In genomic region chr1:1290238-1290731, GRCh38 we compare ENCODE assay signal across 10 cellular contexts. TPM values are rescaled to one million over a fixed set of nuclear protein-coding genes. Genes with fewer than 3 reads are reported as not detected.
DNase-seq lines count a peak whose midpoint lies in the region; ATAC-seq, FAIRE-seq and TF ChIP-seq lines count a peak whose summit lies in the region.
"Had no signal": no experiment of that assay in that cellular context is flagged by ENCODE, and none has a peak within 500 bp of the region (broad histone marks: within the 10 kb centered on the region; RNA-seq: fewer than 3 reads in every experiment).

No MANE protein-coding gene starts in this region.

- CTCF ChIA-PET in activated CD8-positive, alpha-beta T cell treated with anti-CD3 and anti-CD28 coated beads for 36 hours (lab: Charles Lee), result interaction anchor here (0.9 to 3.2 kb wide), 6 partner anchors 12 to 306 kb away, joined by 3 to 37 read pairs (median 10); no protein-coding TSS in a partner anchor

- POLR2A ChIA-PET in activated CD8-positive, alpha-beta T cell treated with anti-CD3 and anti-CD28 coated beads for 36 hours (lab: Charles Lee), result interaction anchor here (0.6 kb wide), 1 partner anchor 333 kb away, joined by 3 read pairs; no protein-coding TSS in a partner anchor

- no peak overlapping the region for H3K27ac Mint-ChIP-seq in activated CD8-positive, alpha-beta T cell treated with anti-CD3 and anti-CD28 coated beads for 36 hours

- H3K4me3 ChIP-seq in neural cell (ENCODE audit: low read length), result no peak overlapping the region
- H3K4me3 ChIP-seq: skin epidermis had no signal

- no peak overlapping the region for H3K4me3 Mint-ChIP-seq in activated CD8-positive, alpha-beta T cell treated with anti-CD3 and anti-CD28 coated beads for 36 hours

- no peak overlapping the region for H3K4me2 ChIP-seq in neural cell (ENCODE audit: low read length)

- no peaks in the 10 kb centered on the region for H3K27me3 ChIP-seq in neural cell (ENCODE audit: insufficient read depth, low read depth, low read length)

- intact Hi-C loops in activated CD8-positive, alpha-beta T cell treated with anti-CD3 and anti-CD28 coated beads for 36 hours (cut with micrococcal nuclease), result no loop called here

- peaks cover 2% of the 10 kb centered on the region for H3K4me1 Mint-ChIP-seq in activated CD8-positive, alpha-beta T cell treated with anti-CD3 and anti-CD28 coated beads for 36 hours (ENCODE audit: low read depth)

- no peaks in the 10 kb centered on the region for H3K27me3 Mint-ChIP-seq in activated CD8-positive, alpha-beta T cell treated with anti-CD3 and anti-CD28 coated beads for 36 hours

- H3K79me2 ChIP-seq in neural cell (replicated peaks; ENCODE audit: insufficient read depth, low read length), result no peaks in the 10 kb centered on the region

- peak; percentile 83 for DNase-seq in DMS 273 (lab: John Stamatoyannopoulos, UW; ENCODE audit: unreplicated experiment)
- no peak for DNase-seq in DMS 273 treated with DMSO at 0.1 percent for 48 hours (lab: John Stamatoyannopoulos, UW)
- DNase-seq in NCI-H2227 treated with DMSO at 0.1 percent for 48 hours (lab: John Stamatoyannopoulos, UW), result peak; percentile 12
- DNase-seq in activated CD8-positive, alpha-beta T cell treated with anti-CD3 and anti-CD28 coated beads for 36 hours, result peak; percentile 76
- DNase-seq in epidermal melanocyte (ENCODE audit: insufficient read length, low spot score), result peak; percentile 76
- DNase-seq in NCI-H128 (lab: John Stamatoyannopoulos, UW; ENCODE audit: unreplicated experiment), result no peak
- no peak for DNase-seq in RCC 7860 (ENCODE audit: low spot score)

- H4K20me1 ChIP-seq in neural cell (ENCODE audit: insufficient read depth), result no peaks in the 10 kb centered on the region

- H3K9me3 ChIP-seq in neural cell (ENCODE audit: low read length), result no peaks in the 10 kb centered on the region

- H2AFZ ChIP-seq in neural cell (ENCODE audit: low read depth, low read length), result no peak overlapping the region

- no peaks in the 10 kb centered on the region for H3K36me3 Mint-ChIP-seq in activated CD8-positive, alpha-beta T cell treated with anti-CD3 and anti-CD28 coated beads for 36 hours (ENCODE audit: low read depth)

- peak; percentile 20 for TF ChIP-seq RAD21 in neural cell (conservative IDR thresholded peaks at IDR 0.05)

- no peak overlapping the region for H3K27ac ChIP-seq in neural cell (ENCODE audit: low read length)
- H3K27ac ChIP-seq: skin epidermis had no signal

- no peak for TF ChIP-seq EP300 in neural cell (conservative IDR thresholded peaks at IDR 0.05; ENCODE audit: poor library complexity, severe bottlenecking)

- no peaks in the 10 kb centered on the region for H3K9me2 ChIP-seq in neural cell (ENCODE audit: insufficient read depth, low read length)

- H3F3A ChIP-seq in neural cell (ENCODE audit: insufficient read depth, low read length, poor library complexity, severe bottlenecking), result no peaks in the 10 kb centered on the region

- ATAC-seq in activated CD8-positive, alpha-beta T cell treated with anti-CD3 and anti-CD28 coated beads for 36 hours, result peak; percentile 71

- no peaks in the 10 kb centered on the region for H3K36me3 ChIP-seq in neural cell (ENCODE audit: insufficient read depth, low read length)

- FAIRE-seq in RCC 7860 (lab: Jason Lieb, UNC), result no peak
- FAIRE-seq: A204.1 had no signal

- H3K9ac ChIP-seq in neural cell (ENCODE audit: low read length), result no peak overlapping the region

- peak; percentile 36 for TF ChIP-seq CTCF in activated CD8-positive, alpha-beta T cell treated with anti-CD3 and anti-CD28 coated beads for 36 hours (IDR thresholded peaks at IDR 0.05)
- peak; percentile 54 for TF ChIP-seq CTCF in neural cell (IDR thresholded peaks at IDR 0.05; ENCODE audit: poor library complexity, severe bottlenecking)

- H3K9me3 Mint-ChIP-seq in activated CD8-positive, alpha-beta T cell treated with anti-CD3 and anti-CD28 coated beads for 36 hours, result no peaks in the 10 kb centered on the region

TF ChIP-seq in neural cell, 6 proteins besides CTCF, POLR2A, EP300 and RAD21:
- TF ChIP-seq TAF1 (IDR thresholded peaks at IDR 0.05; ENCODE audit: low read depth) (no peak), SMC3 (conservative IDR thresholded peaks at IDR 0.05; ENCODE audit: poor library complexity) (peak; percentile 40), MXI1 (conservative IDR thresholded peaks at IDR 0.05; ENCODE audit: poor library complexity, severe bottlenecking) (no peak), POLR2AphosphoS5 (IDR thresholded peaks at IDR 0.05) (no peak), EZH2 (IDR thresholded peaks at IDR 0.05; ENCODE audit: borderline replicate concordance, insufficient read depth, low read length, poor library complexity, severe bottlenecking) (no peak)

RNA-seq across cellular contexts. Expression of gene SCNN1D, which starts 10.0 kb away (rescaled TPM):
- total RNA-seq in activated CD8-positive, alpha-beta T cell treated with anti-CD3 and anti-CD28 coated beads for 36 hours, result 1 to 10 TPM; 4.9 to 5.6 TPM
- polyA plus RNA-seq in neural cell, result 9.8 and 16.0 TPM in 2 replicates
- polyA minus RNA-seq in neural cell, result 2.0 and 4.4 TPM in 2 replicates

RNA-seq across cellular contexts. Expression of gene UBE2J2, which starts 16.6 kb away (rescaled TPM):
- total RNA-seq in activated CD8-positive, alpha-beta T cell treated with anti-CD3 and anti-CD28 coated beads for 36 hours, result 10 to 100 TPM; 52.3 to 59.2 TPM
- polyA plus RNA-seq in neural cell, result 76.5 and 79.7 TPM in 2 replicates
- 56.6 and 62.6 TPM in 2 replicates for polyA minus RNA-seq in neural cell

RNA-seq across cellular contexts. Expression of gene ACAP3, which starts 17.4 kb away (rescaled TPM):
- total RNA-seq in activated CD8-positive, alpha-beta T cell treated with anti-CD3 and anti-CD28 coated beads for 36 hours, result 10 to 100 TPM; 41.1 to 42.5 TPM
- 186 and 230 TPM in 2 replicates for polyA plus RNA-seq in neural cell
- 105 and 125 TPM in 2 replicates for polyA minus RNA-seq in neural cell

RNA-seq across cellular contexts. Expression of gene PUSL1, which starts 18.1 kb away (rescaled TPM):
- total RNA-seq in activated CD8-positive, alpha-beta T cell treated with anti-CD3 and anti-CD28 coated beads for 36 hours, result 10 to 100 TPM; 23.9 to 25.4 TPM
- polyA plus RNA-seq in neural cell, result 25.0 and 36.8 TPM in 2 replicates
- 21.9 and 24.3 TPM in 2 replicates for polyA minus RNA-seq in neural cell

RNA-seq across cellular contexts. Expression of gene INTS11, which starts 34.2 kb away (rescaled TPM):
- total RNA-seq in activated CD8-positive, alpha-beta T cell treated with anti-CD3 and anti-CD28 coated beads for 36 hours, result 100 to 1,000 TPM; 110 to 122 TPM
- 131 and 132 TPM in 2 replicates for polyA plus RNA-seq in neural cell
- 48.9 and 50.2 TPM in 2 replicates for polyA minus RNA-seq in neural cell

Comparison
In these comparisons a context has a peak if more than half of its experiments do, and no peak if none do; other contexts are left out.
1. DNase-seq: peak in DMS 273 (single experiment), NCI-H2227 treated with DMSO at 0.1 percent for 48 hours (single experiment), activated CD8-positive, alpha-beta T cell treated with anti-CD3 and anti-CD28 coated beads for 36 hours (single experiment) and epidermal melanocyte (single experiment); none in DMS 273 treated with DMSO at 0.1 percent for 48 hours (single experiment), NCI-H128 (single experiment) and RCC 7860 (single experiment).